In genomic region chrX:16946971-16947562, GRCh38 we compare ENCODE assay signal across 8 cellular contexts. TPM values are rescaled to one million over a fixed set of nuclear protein-coding genes. Genes with fewer than 3 reads are reported as not detected.
DNase-seq lines count a peak whose midpoint lies in the region; ATAC-seq and TF ChIP-seq lines count a peak whose summit lies in the region.

No MANE protein-coding gene starts in this region.

- TF ChIP-seq CTCF in WI38 (IDR thresholded peaks at IDR 0.05; ENCODE audit: low read depth, low read length), result no peak

- peaks cover 0 to 5% of the 10 kb centered on the region in 2 donors for H3K27me3 Mint-ChIP-seq in effector memory CD8-positive, alpha-beta T cell
- peaks cover 0 to 12% (median 1%) of the 10 kb centered on the region in 5 donors for H3K27me3 Mint-ChIP-seq in naive thymus-derived CD8-positive, alpha-beta T cell

- POLR2A ChIA-PET in naive thymus-derived CD8-positive, alpha-beta T cell (lab: Charles Lee), result interaction anchor here (0.9 to 1.3 kb wide), 3 partner anchors 64 to 76 kb away, joined by 3 to 5 read pairs (median 4); partner anchors contain the start of gene RBBP7

- H3K36me3 Mint-ChIP-seq in effector memory CD8-positive, alpha-beta T cell (ENCODE audit: insufficient read depth), result no peaks in the 10 kb centered on the region
- no peaks in the 10 kb centered on the region for H3K36me3 Mint-ChIP-seq in naive thymus-derived CD8-positive, alpha-beta T cell

- no peaks in the 10 kb centered on the region for H3K9me3 Mint-ChIP-seq in effector memory CD8-positive, alpha-beta T cell
- peaks cover 0 to 8% (median 0%) of the 10 kb centered on the region in 9 donors for H3K9me3 Mint-ChIP-seq in naive thymus-derived CD8-positive, alpha-beta T cell

- H3K4me3 Mint-ChIP-seq in effector memory CD8-positive, alpha-beta T cell, result peak overlapping the region; percentile 80 to 85
- peak overlapping the region; percentile 75 to 90 (median 84) for H3K4me3 Mint-ChIP-seq in naive thymus-derived CD8-positive, alpha-beta T cell

- H3K27ac Mint-ChIP-seq in effector memory CD8-positive, alpha-beta T cell, result peak overlapping the region in 1 of 2 donors; percentile 57
- H3K27ac Mint-ChIP-seq in naive thymus-derived CD8-positive, alpha-beta T cell, result peak overlapping the region in 6 of 10 donors; percentile 65 to 92 (median 86)

- DNase-seq in NCI-H1092 treated with DMSO at 0.1 percent for 48 hours (lab: John Stamatoyannopoulos, UW) (peak; percentile 4), NCI-H1092 (lab: John Stamatoyannopoulos, UW) (no peak), mesenteric fat pad (ENCODE audit: low spot score) (no peak), cortex of kidney (lab: John Stamatoyannopoulos, UW) (no peak)
- DNase-seq in effector memory CD8-positive, alpha-beta T cell, result peak in 2 of 3 experiments; percentile 1 to 2
- peak in 7 of 10 donors; percentile 1 to 20 (median 9) for DNase-seq in naive thymus-derived CD8-positive, alpha-beta T cell

- peak overlapping the region; percentile 46 for H3K4me3 ChIP-seq in WI38 (ENCODE audit: low read depth, low read length)

- ATAC-seq in HG02938 (IDR thresholded peaks at IDR 0.05; ENCODE audit: unreplicated experiment), result peak; percentile 38
- ATAC-seq in effector memory CD8-positive, alpha-beta T cell (replicated peaks), result peak; percentile 25
- ATAC-seq in naive thymus-derived CD8-positive, alpha-beta T cell, result peak in 1 of 2 donors; percentile 31

- peaks cover 3 to 4% of the 10 kb centered on the region in 2 donors for H3K4me1 Mint-ChIP-seq in effector memory CD8-positive, alpha-beta T cell (ENCODE audit: low read depth in 2 of 2)
- peaks cover 0 to 13% (median 3%) of the 10 kb centered on the region in 4 donors for H3K4me1 Mint-ChIP-seq in naive thymus-derived CD8-positive, alpha-beta T cell

RNA-seq across cellular contexts. Expression of gene REPS2, which starts 0.6 kb away (rescaled TPM):
- total RNA-seq in naive thymus-derived CD8-positive, alpha-beta T cell, result under 1 TPM; 0.41 to 0.62 TPM
- polyA plus RNA-seq in naive thymus-derived CD8-positive, alpha-beta T cell, result under 1 TPM in 1 of 3 donors, not detected in 2; 0.31 TPM
- total RNA-seq in mesenteric fat pad, result 6.1 TPM

Comparison
In these comparisons a context has a peak if more than half of its experiments do, and no peak if none do; other contexts are left out.
1. DNase-seq: peak in NCI-H1092 treated with DMSO at 0.1 percent for 48 hours (single experiment), effector memory CD8-positive, alpha-beta T cell (2 of 3) and naive thymus-derived CD8-positive, alpha-beta T cell (7 of 10); none in NCI-H1092 (single experiment), mesenteric fat pad (single experiment) and cortex of kidney (single experiment).